ENCODE assay signal across 25 cellular contexts in genomic region chr6:28927856-28928255, GRCh38.
"Had no signal": no experiment of that assay in that cellular context is flagged by ENCODE, and none has a peak within 500 bp of the region (broad histone marks: within the 10 kb centered on the region; RNA-seq: fewer than 3 reads in every experiment).

No MANE protein-coding gene starts in this region.

- DNase-seq: activated CD4-positive, alpha-beta T cell treated with anti-CD3 and anti-CD28 coated beads, Interleukin-2, amount 50 U/mL, for 1 hour; activated CD8-positive, alpha-beta T cell treated with anti-CD3 and anti-CD28 coated beads, Interleukin-2, amount 10 ng/mL, durations not matched to agents 7 days and 5 days; activated gamma-delta T cell treated with Interleukin-2 at 50 U/mL for 16 hours; activated T-cell treated with anti-CD3 and anti-CD28 coated beads, Interleukin-2, amount 50 U/mL, for 1 hour; anterior cingulate cortex; body of pancreas; erythroblast; foreskin fibroblast; immature natural killer cell; lower lobe of right lung; naive thymus-derived CD8-positive, alpha-beta T cell; posterior cingulate gyrus; retina; stimulated activated CD4-positive, alpha-beta T cell treated with anti-CD3 and anti-CD28 coated beads, Interleukin-4, amount 100 ng/mL, for 24 hours; stimulated activated naive CD4-positive, alpha-beta T cell treated with Interleukin-2 at 50 U/mL for 16 hours; T-cell; upper lobe of left lung had no signal

- H3K9me3 ChIP-seq: body of pancreas, lower lobe of right lung, thoracic aorta, upper lobe of left lung had no signal

- H3K27ac Mint-ChIP-seq: activated CD8-positive, alpha-beta T cell treated with anti-CD3 and anti-CD28 coated beads, Interleukin-2, amount 10 ng/mL, durations not matched to agents 7 days and 5 days; activated naive CD4-positive, alpha-beta T cell treated with anti-CD3 and anti-CD28 coated beads, Interleukin-2, amount 50 U/mL, for 24 hours; T-cell; T-helper 2 cell treated with Interferon-gamma antibody and Interleukin-4, amounts not matched to agents 5 μg/mL and 100 μg/mL, for 36 hours had no signal

- H3K9me3 Mint-ChIP-seq: activated naive CD4-positive, alpha-beta T cell treated with anti-CD3 and anti-CD28 coated beads, Interleukin-2, amount 50 U/mL, for 24 hours; immature natural killer cell; naive thymus-derived CD8-positive, alpha-beta T cell; T-cell; T-helper 2 cell treated with Interferon-gamma antibody and Interleukin-4, amounts not matched to agents 5 μg/mL and 100 μg/mL, for 36 hours had no signal

- ATAC-seq: activated CD4-positive, CD25-positive, alpha-beta regulatory T cell treated with anti-CD3 and anti-CD28 coated beads, Interleukin-2, amount 50 U/mL, for 24 hours; activated CD8-positive, alpha-beta T cell treated with anti-CD3 and anti-CD28 coated beads, Interleukin-2, amount 10 ng/mL, durations not matched to agents 7 days and 5 days; body of pancreas; left lobe of liver; lower lobe of right lung; naive thymus-derived CD8-positive, alpha-beta T cell; T-cell had no signal

- H3K4me3 Mint-ChIP-seq: activated CD8-positive, alpha-beta T cell treated with anti-CD3 and anti-CD28 coated beads, Interleukin-2, amount 10 ng/mL, durations not matched to agents 7 days and 5 days; activated naive CD4-positive, alpha-beta T cell treated with anti-CD3 and anti-CD28 coated beads, Interleukin-2, amount 50 U/mL, for 24 hours; immature natural killer cell; naive thymus-derived CD8-positive, alpha-beta T cell; T-cell; T-helper 2 cell treated with Interferon-gamma antibody and Interleukin-4, amounts not matched to agents 5 μg/mL and 100 μg/mL, for 36 hours had no signal

- H3K36me3 Mint-ChIP-seq: activated naive CD4-positive, alpha-beta T cell treated with anti-CD3 and anti-CD28 coated beads, Interleukin-2, amount 50 U/mL, for 24 hours; naive thymus-derived CD8-positive, alpha-beta T cell; T-cell had no signal

- H3K27ac ChIP-seq: body of pancreas, cardiac muscle cell, lower lobe of right lung, thoracic aorta, upper lobe of left lung, VCaP had no signal

- H3K27me3 Mint-ChIP-seq: activated naive CD4-positive, alpha-beta T cell treated with anti-CD3 and anti-CD28 coated beads, Interleukin-2, amount 50 U/mL, for 24 hours had no signal

- H3K36me3 ChIP-seq: cardiac muscle cell, lower lobe of right lung, thoracic aorta, upper lobe of left lung had no signal

- FAIRE-seq: endometrium had no signal

- H3K4me3 ChIP-seq: body of pancreas, cardiac muscle cell, lower lobe of right lung, thoracic aorta, upper lobe of left lung had no signal

- H3K27me3 ChIP-seq: body of pancreas, cardiac muscle cell, upper lobe of left lung had no signal
